ENCODE assay signal across 20 cellular contexts in the genomic region with DNA sequence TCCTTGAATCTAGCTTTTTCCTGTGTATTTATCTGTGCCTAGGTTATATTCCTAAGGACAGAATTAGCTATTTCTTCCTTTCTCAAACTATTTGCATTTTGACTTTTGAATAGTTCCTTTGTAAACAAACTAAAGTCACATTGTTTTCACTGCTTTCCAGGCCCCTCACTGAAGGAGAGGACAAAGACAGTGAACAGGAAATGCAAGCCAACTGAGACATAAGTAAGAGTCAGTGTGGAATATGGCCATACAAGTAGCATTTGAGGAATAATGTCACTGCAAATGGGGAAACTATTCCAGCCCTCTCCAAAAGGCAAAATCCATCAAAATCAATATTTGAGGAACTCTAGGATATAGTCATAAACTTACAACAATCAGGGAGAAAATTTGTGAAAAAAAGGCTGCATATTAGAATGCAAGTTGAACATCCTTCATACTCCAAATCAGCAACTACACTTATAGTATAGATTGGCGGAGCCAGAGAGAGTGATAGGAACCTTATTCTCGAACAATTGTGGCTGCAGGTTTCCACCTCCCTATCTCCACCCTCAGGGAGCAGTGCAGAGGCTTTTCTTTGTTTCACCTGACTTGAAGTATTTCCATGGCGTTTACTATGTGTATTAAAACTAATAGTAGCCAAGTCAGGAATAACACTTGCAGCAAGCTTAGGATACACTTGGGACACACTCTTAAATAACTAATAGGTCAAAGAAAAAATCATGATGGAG.
DNase-seq lines count a peak whose midpoint lies in the region.
"Had no signal": no experiment of that assay in that cellular context is flagged by ENCODE, and none has a peak within 500 bp of the region (broad histone marks: within the 10 kb centered on the region; RNA-seq: fewer than 3 reads in every experiment).

No MANE protein-coding gene starts in this region.

- no peaks in the 10 kb centered on the region for H3K27me3 ChIP-seq in HUES64 (ENCODE audit: insufficient read depth, low read length)

- peaks cover 24% of the 10 kb centered on the region for H3K4me1 ChIP-seq in HUES64 (ENCODE audit: insufficient read depth, low read length)

- H3K9me3 ChIP-seq in HUES64 (ENCODE audit: insufficient read depth, low read depth, low read length): no peaks in the 10 kb centered on the region

- no peak overlapping the region; the same call in 1 of the 2 replicates for H3K9ac ChIP-seq in HUES64 (ENCODE audit: low read depth, low read length)

- DNase-seq in foreskin melanocyte (peak; percentile 22), medulla oblongata (ENCODE audit: extremely low spot score) (peak; percentile 4), pons (ENCODE audit: low spot score) (peak; percentile 8), ecto neural progenitor cell (ENCODE audit: low spot score) (no peak), NCI-H524 (lab: John Stamatoyannopoulos, UW) (no peak), superior temporal gyrus (ENCODE audit: extremely low spot score) (no peak), SKM-1 treated with dmso at 0.1 percent for 144 hours (lab: John Stamatoyannopoulos, UW; ENCODE audit: unreplicated experiment) (no peak)
- DNase-seq: C1 segment of cervical spinal cord; CD4-positive, alpha-beta memory T cell; COR-L47; IMR-90; KG1; MM.1S; NCI-H2029; NCI-H446; NCI-H526; NCI-H82; SHP77 had no signal

- 83% methylated on average over 2 of the region's 3 CpGs for WGBS in HUES64

- H3K4me3 ChIP-seq in HUES64 (ENCODE audit: low read length): 0 out of 2 replicates have a peak overlapping the region, but pooled peaks have one; percentile 8

- no peaks in the 10 kb centered on the region for H3K36me3 ChIP-seq in HUES64 (ENCODE audit: insufficient read depth, low read length)

- peak overlapping the region; percentile 88; the same call in 1 of the 2 replicates for H3K27ac ChIP-seq in HUES64 (ENCODE audit: low read depth, low read length)
- H3K27ac ChIP-seq: RWPE1 had no signal

Comparison
In these comparisons a context has a peak if more than half of its experiments do, and no peak if none do; other contexts are left out.
1. DNase-seq: peak in foreskin melanocyte (single experiment), medulla oblongata (single experiment) and pons (single experiment); none in ecto neural progenitor cell (single experiment), NCI-H524 (0 of 2), superior temporal gyrus (single experiment) and SKM-1 treated with dmso at 0.1 percent for 144 hours (single experiment).